6 cellular contexts compared by ENCODE assay signal in the genomic region with DNA sequence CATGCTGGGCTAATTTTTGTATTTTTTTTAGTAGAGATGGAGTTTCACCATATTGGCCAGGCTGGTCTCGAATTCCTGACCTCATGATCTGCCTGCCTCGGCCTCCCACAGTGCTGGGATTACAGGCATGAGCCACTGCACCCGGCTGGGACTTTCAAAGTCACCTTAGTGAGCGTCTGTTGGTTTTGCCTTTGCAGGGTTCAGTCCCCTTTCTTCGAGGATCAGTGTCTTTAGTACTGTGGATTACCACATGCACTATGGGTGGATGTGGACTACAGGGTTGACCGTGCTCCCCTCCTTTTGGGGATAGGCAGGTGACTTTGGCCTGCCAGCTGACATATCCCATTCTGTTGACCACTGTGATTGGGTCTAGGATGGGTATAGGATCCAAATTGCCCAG. TPM values are rescaled to one million over a fixed set of nuclear protein-coding genes. Genes with fewer than 3 reads are reported as not detected.
DNase-seq lines count a peak whose midpoint lies in the region; ATAC-seq and TF ChIP-seq lines count a peak whose summit lies in the region.
"Not testable (repeated sequence)": the region's sequence is repeated elsewhere in the genome, so short reads cannot be mapped to it uniquely, and the experiment has no call there.

No MANE protein-coding gene starts in this region.

- H3K4me1 ChIP-seq in H9 (ENCODE audit: insufficient read depth, low read length); endodermal cell (ENCODE audit: control insufficient read depth, insufficient read depth, low read length): not testable (repeated sequence)

- not testable (repeated sequence) for H3K9me3 ChIP-seq in CD4-positive, alpha-beta T cell (ENCODE audit: control insufficient read depth, low read length); H9 (ENCODE audit: control insufficient read depth, low read depth, low read length); endodermal cell (ENCODE audit: control insufficient read depth, low read length)

- H3K4me2 ChIP-seq in H9 (ENCODE audit: insufficient read depth, insufficient read length, low read length): not testable (repeated sequence)

- not testable (repeated sequence) for H3K9ac ChIP-seq in H9 (ENCODE audit: extremely low read depth, insufficient read length, low read length); endodermal cell (ENCODE audit: extremely low read depth, low read length, poor library complexity, severe bottlenecking)

- intact Hi-C loops in CD4-positive, alpha-beta T cell (cut with DNase I, micrococcal nuclease): loop anchor here in 1 of 2 experiments (10.0 kb wide), 1 partner anchor 87 kb away; no protein-coding TSS in a partner anchor

- H3T11ph ChIP-seq in H9 (ENCODE audit: low read length): not testable (repeated sequence)

- not testable (repeated sequence) for H3K36me3 Mint-ChIP-seq in CD4-positive, alpha-beta T cell (ENCODE audit: low read depth); H9 (ENCODE audit: insufficient read depth in 1 of 3, low read depth in 3 of 3); endodermal cell (ENCODE audit: low read depth); osteocyte (ENCODE audit: unreplicated experiment)

- H4K20me1 ChIP-seq in H9 (ENCODE audit: control insufficient read depth, insufficient read depth, insufficient read length): not testable (repeated sequence)

- not testable (repeated sequence) for H3K36me3 ChIP-seq in endodermal cell (ENCODE audit: control insufficient read depth, insufficient read depth, low read length)

- CTCF ChIA-PET in CD4-positive, alpha-beta T cell (lab: Charles Lee): not testable (repeated sequence)

- not testable (repeated sequence) for H2AFZ ChIP-seq in H9 (ENCODE audit: low read length)

- not testable (repeated sequence) for H3K27me3 ChIP-seq in CD4-positive, alpha-beta T cell (ENCODE audit: control insufficient read depth, insufficient read depth, low read length); H9 (ENCODE audit: insufficient read depth, low read length); endodermal cell (ENCODE audit: control insufficient read depth, insufficient read depth, low read length, poor library complexity, severe bottlenecking)

- H3K56ac ChIP-seq in H9 (ENCODE audit: insufficient read length, low read depth, low read length): not testable (repeated sequence)

- not testable (repeated sequence) for H4K91ac ChIP-seq in H9 (ENCODE audit: insufficient read length, low read depth, low read length)

- not testable (repeated sequence) for H2BK15ac ChIP-seq in H9 (ENCODE audit: low read depth, low read length)

- not testable (repeated sequence) for H3K23ac ChIP-seq in H9 (ENCODE audit: insufficient read length, low read depth, low read length)

- H3K79me1 ChIP-seq in H9 (ENCODE audit: insufficient read depth, low read depth, low read length, poor library complexity, severe bottlenecking): not testable (repeated sequence)

- not testable (repeated sequence) for H3K9me3 Mint-ChIP-seq in CD4-positive, alpha-beta T cell; H9; endodermal cell; osteocyte (ENCODE audit: unreplicated experiment)

- TF ChIP-seq CTCF in CD4-positive, alpha-beta T cell (IDR thresholded peaks at IDR 0.05); H9 (conservative IDR thresholded peaks at IDR 0.05); endodermal cell (conservative IDR thresholded peaks at IDR 0.05); osteocyte (IDR thresholded peaks at IDR 0.05): not testable (repeated sequence)

- WGBS in H9 (ENCODE audit: extremely low coverage, insufficient read length, low lambda C conversion rate): no CpG with 5 or more reads among the region's 6 CpGs
- 81 to 93% methylated on average over 3 to 6 of the region's 6 CpGs for WGBS in endodermal cell (ENCODE audit: insufficient coverage in 1 of 2, insufficient read length in 1 of 2), 2 experiments

- H3K4me3 Mint-ChIP-seq in CD4-positive, alpha-beta T cell: peak overlapping the region; percentile 45
- not testable (repeated sequence) for H3K4me3 Mint-ChIP-seq in H9; endodermal cell; osteocyte (ENCODE audit: unreplicated experiment)

- not testable (repeated sequence) for H4K5ac ChIP-seq in H9 (ENCODE audit: insufficient read length, low read depth, low read length)

- not testable (repeated sequence) for H3K14ac ChIP-seq in H9 (ENCODE audit: insufficient read depth, low read length)

- POLR2A ChIA-PET in CD4-positive, alpha-beta T cell (lab: Charles Lee): not testable (repeated sequence)

- not testable (repeated sequence) for H3K4ac ChIP-seq in H9 (ENCODE audit: low read depth, low read length)

- not testable (repeated sequence) for H3K4me3 ChIP-seq in endodermal cell (ENCODE audit: low read length)

- H3K79me2 ChIP-seq in H9 (ENCODE audit: insufficient read depth, low read length): not testable (repeated sequence)

- H4K8ac ChIP-seq in H9 (replicated peaks; ENCODE audit: insufficient read length, low read depth, low read length): not testable (repeated sequence)

- H2AK5ac ChIP-seq in H9 (ENCODE audit: insufficient read length, low read length): not testable (repeated sequence)

- ATAC-seq in CD4-positive, alpha-beta T cell (ENCODE audit: poor library complexity): not testable (repeated sequence)

- H2BK5ac ChIP-seq in H9 (ENCODE audit: insufficient read length, low read length): not testable (repeated sequence)

- not testable (repeated sequence) for H3K27ac Mint-ChIP-seq in CD4-positive, alpha-beta T cell; H9; endodermal cell; osteocyte (ENCODE audit: unreplicated experiment)

- H3K27me3 Mint-ChIP-seq in CD4-positive, alpha-beta T cell; H9 (ENCODE audit: low read depth); endodermal cell (ENCODE audit: insufficient read depth); osteocyte (ENCODE audit: unreplicated experiment): not testable (repeated sequence)

- H3K4me1 Mint-ChIP-seq in CD4-positive, alpha-beta T cell (ENCODE audit: low read depth): peaks cover 16% of the 10 kb centered on the region
- H3K4me1 Mint-ChIP-seq in H9: peaks cover 21 to 22% of the 10 kb centered on the region in 2 experiments
- not testable (repeated sequence) for H3K4me1 Mint-ChIP-seq in endodermal cell
- peaks cover 15% of the 10 kb centered on the region for H3K4me1 Mint-ChIP-seq in osteocyte (ENCODE audit: unreplicated experiment)

- not testable (repeated sequence) for H2BK20ac ChIP-seq in H9 (ENCODE audit: low read depth, low read length, poor library complexity, severe bottlenecking)

- H2BK12ac ChIP-seq in H9 (ENCODE audit: insufficient read length, low read depth, low read length): not testable (repeated sequence)

- not testable (repeated sequence) for H3K27ac ChIP-seq in CD4-positive, alpha-beta T cell (ENCODE audit: low read depth, low read length); H9 (ENCODE audit: insufficient read length, low read depth, low read length); endodermal cell (ENCODE audit: low read depth, low read length)

- H2BK120ac ChIP-seq in H9 (ENCODE audit: low read depth, low read length, poor library complexity, severe bottlenecking): not testable (repeated sequence)

- H3K23me2 ChIP-seq in H9 (ENCODE audit: insufficient read length, low read depth, low read length, poor library complexity, severe bottlenecking): not testable (repeated sequence)

- H3K18ac ChIP-seq in H9 (ENCODE audit: insufficient read length, low read depth, low read length): not testable (repeated sequence)

- DNase-seq in CD4-positive, alpha-beta T cell: not testable (repeated sequence)
- DNase-seq in H9: peak; percentile 19
- DNase-seq in activated CD8-positive, alpha-beta memory T cell treated with anti-CD3 and anti-CD28 coated beads, Interleukin-2, amount 50 U/mL, for 48 hours: peak; percentile 22
- peak; percentile 33 for DNase-seq in ecto neural progenitor cell (ENCODE audit: low spot score)
- peak; percentile 41 for DNase-seq in endodermal cell
- peak; percentile 51 for DNase-seq in osteocyte (ENCODE audit: extremely low spot score, unreplicated experiment)

RNA-seq across cellular contexts. Expression of gene TMEM220, which starts 2.3 kb away (rescaled TPM):
- total RNA-seq in CD4-positive, alpha-beta T cell: 1 to 10 TPM; 2.9 to 3.2 TPM
- total RNA-seq in H9 (2021) (6.1 and 7.1 TPM in 2 replicates), endodermal cell (10 to 100 TPM in 1 of 2 donors, 1 to 10 TPM in 1; 1.4 to 10.9 TPM), osteocyte (6.8 and 8.1 TPM in 2 replicates)
- 1.7 TPM for polyA plus RNA-seq in endodermal cell (2013, experiment 1 of 2)
- polyA plus RNA-seq in endodermal cell (2013, experiment 2 of 2): 0.41 TPM

RNA-seq across cellular contexts. Expression of gene ADPRM, which starts 34.7 kb away (rescaled TPM):
- total RNA-seq in CD4-positive, alpha-beta T cell: 10 to 100 TPM; 34.2 to 35.0 TPM
- total RNA-seq in H9 (2021): 5.1 and 7.1 TPM in 2 replicates
- 1 to 10 TPM; 6.8 to 8.9 TPM for total RNA-seq in endodermal cell
- 15.5 TPM for polyA plus RNA-seq in endodermal cell (2013, experiment 1 of 2)
- polyA plus RNA-seq in endodermal cell (2013, experiment 2 of 2): 11.5 TPM
- 12.7 and 13.1 TPM in 2 replicates for total RNA-seq in osteocyte

RNA-seq across cellular contexts. Expression of gene SCO1, which starts 34.8 kb away (rescaled TPM):
- 10 to 100 TPM; 15.3 to 18.2 TPM for total RNA-seq in CD4-positive, alpha-beta T cell
- 60.3 and 63.6 TPM in 2 replicates for total RNA-seq in H9 (2021)
- 10 to 100 TPM; 43.3 to 43.9 TPM for total RNA-seq in endodermal cell
- 27.9 TPM for polyA plus RNA-seq in endodermal cell (2013, experiment 1 of 2)
- 25.1 TPM for polyA plus RNA-seq in endodermal cell (2013, experiment 2 of 2)
- total RNA-seq in osteocyte: 26.8 and 27.4 TPM in 2 replicates
